Comparison of ENCODE assay signal across 15 cellular contexts in genomic region chr7:303425-303824, GRCh38. TPM values are rescaled to one million over a fixed set of nuclear protein-coding genes. Genes with fewer than 3 reads are reported as not detected.
DNase-seq lines count a peak whose midpoint lies in the region; ATAC-seq and TF ChIP-seq lines count a peak whose summit lies in the region.
"Had no signal": no experiment of that assay in that cellular context is flagged by ENCODE, and none has a peak within 500 bp of the region (broad histone marks: within the 10 kb centered on the region; RNA-seq: fewer than 3 reads in every experiment).

No MANE protein-coding gene starts in this region.

- H3K27me3 ChIP-seq in neural progenitor cell (no peaks in the 10 kb centered on the region), spleen (replicated peaks in 1 of 7) (peaks cover 0 to 17% (median 0%) of the 10 kb centered on the region in 7 donors)
- H3K27me3 ChIP-seq: BLaER1 treated with 17β-estradiol and CSF1 and Interleukin-3, amounts not matched to agents 10 nM and 100 nM had no signal

- no peaks in the 10 kb centered on the region; the same call in 1 of the 2 replicates for H3K27me3 Mint-ChIP-seq in WTC11 (ENCODE audit: low read depth)
- peaks cover 10% of the 10 kb centered on the region for H3K27me3 Mint-ChIP-seq in neural progenitor cell (ENCODE audit: insufficient read depth, low read depth)
- H3K27me3 Mint-ChIP-seq in activated naive CD4-positive, alpha-beta T cell treated with anti-CD3 and anti-CD28 coated beads for 36 hours (ENCODE audit: low read depth), result no peaks in the 10 kb centered on the region

- no peak overlapping the region for H3K9ac ChIP-seq in neural progenitor cell
- H3K9ac ChIP-seq: BLaER1 treated with 17β-estradiol and CSF1 and Interleukin-3, amounts not matched to agents 10 nM and 100 nM had no signal

- H3K27ac Mint-ChIP-seq in WTC11 (no peak overlapping the region), neural progenitor cell (peak overlapping the region; percentile 17)
- H3K27ac Mint-ChIP-seq in activated naive CD4-positive, alpha-beta T cell treated with anti-CD3 and anti-CD28 coated beads for 36 hours, result no peak overlapping the region
- H3K27ac Mint-ChIP-seq: CD4-positive, CD25-positive, alpha-beta regulatory T cell had no signal

- H3K27ac ChIP-seq in neural progenitor cell, result no peak overlapping the region
- H3K27ac ChIP-seq in spleen, result no peak overlapping the region
- H3K27ac ChIP-seq: BLaER1 treated with 17β-estradiol and CSF1 and Interleukin-3, amounts not matched to agents 10 nM and 100 nM had no signal

- ATAC-seq in WTC11, result no peak
- ATAC-seq in GM21360 (IDR thresholded peaks at IDR 0.05; ENCODE audit: unreplicated experiment), result no peak
- ATAC-seq: HCT116 had no signal

- H3K4me2 ChIP-seq in neural progenitor cell, result no peak overlapping the region
- H3K4me2 ChIP-seq: BLaER1 treated with 17β-estradiol and CSF1 and Interleukin-3, amounts not matched to agents 10 nM and 100 nM had no signal

- no peak for TF ChIP-seq CTCF in WTC11 (IDR thresholded peaks at IDR 0.05)
- TF ChIP-seq CTCF in neural progenitor cell (IDR thresholded peaks at IDR 0.05), result no peak
- no peak for TF ChIP-seq CTCF in spleen (IDR thresholded peaks at IDR 0.05 in 8 of 11, conservative IDR thresholded peaks at IDR 0.05 in 3 of 11)

- H3K9me3 ChIP-seq in neural progenitor cell (ENCODE audit: low read depth) (no peaks in the 10 kb centered on the region), spleen (peaks cover 0 to 16% (median 7%) of the 10 kb centered on the region in 8 donors)

- TF ChIP-seq POLR2A in spleen (IDR thresholded peaks at IDR 0.05), result no peak

- H3K79me2 ChIP-seq in neural progenitor cell (ENCODE audit: low read depth), result no peaks in the 10 kb centered on the region

- WGBS in spleen, 5 donors, result 85 to 92% (median 88%) methylated on average over 9 to 11 of the region's 11 CpGs

- H3F3A ChIP-seq in neural progenitor cell (ENCODE audit: low read depth), result no peaks in the 10 kb centered on the region

- intact Hi-C loops in spleen (cut with DNase I; ENCODE audit: low total_unique reads), result no loop called here
- intact Hi-C loops in activated naive CD4-positive, alpha-beta T cell treated with anti-CD3 and anti-CD28 coated beads for 36 hours (cut with micrococcal nuclease), result no loop called here

- H3K4me1 ChIP-seq in neural progenitor cell, result no peaks in the 10 kb centered on the region
- no peaks in the 10 kb centered on the region for H3K4me1 ChIP-seq in spleen

- H3K9me3 Mint-ChIP-seq in WTC11 (peaks cover 23% of the 10 kb centered on the region), neural progenitor cell (peaks cover 7% of the 10 kb centered on the region)
- peaks cover 7% of the 10 kb centered on the region for H3K9me3 Mint-ChIP-seq in activated naive CD4-positive, alpha-beta T cell treated with anti-CD3 and anti-CD28 coated beads for 36 hours

- H3K4me1 Mint-ChIP-seq in WTC11, result no peaks in the 10 kb centered on the region
- peaks cover 16% of the 10 kb centered on the region for H3K4me1 Mint-ChIP-seq in neural progenitor cell
- no peaks in the 10 kb centered on the region for H3K4me1 Mint-ChIP-seq in activated naive CD4-positive, alpha-beta T cell treated with anti-CD3 and anti-CD28 coated beads for 36 hours (ENCODE audit: low read depth)

- CTCF ChIA-PET in WTC11 (lab: Charles Lee), result interaction anchor here (1.8 kb wide), 1 partner anchor 18 kb away, joined by 6 read pairs; no protein-coding TSS in a partner anchor
- CTCF ChIA-PET in activated naive CD4-positive, alpha-beta T cell treated with anti-CD3 and anti-CD28 coated beads for 36 hours (lab: Charles Lee), result no interaction called here

- H3K4me3 ChIP-seq in neural progenitor cell, result no peak overlapping the region
- H3K4me3 ChIP-seq in spleen, result no peak overlapping the region
- H3K4me3 ChIP-seq: BLaER1 treated with 17β-estradiol and CSF1 and Interleukin-3, amounts not matched to agents 10 nM and 100 nM had no signal

- no peak overlapping the region for H2AFZ ChIP-seq in neural progenitor cell (replicated peaks)

- H4K20me1 ChIP-seq in neural progenitor cell (ENCODE audit: low read depth), result no peaks in the 10 kb centered on the region
- H4K20me1 ChIP-seq: BLaER1 treated with 17β-estradiol and CSF1 and Interleukin-3, amounts not matched to agents 10 nM and 100 nM had no signal

- H3K36me3 Mint-ChIP-seq in WTC11 (peaks cover 3% of the 10 kb centered on the region; the same call in 1 of the 2 replicates), neural progenitor cell (no peaks in the 10 kb centered on the region)
- H3K36me3 Mint-ChIP-seq in activated naive CD4-positive, alpha-beta T cell treated with anti-CD3 and anti-CD28 coated beads for 36 hours (ENCODE audit: low read depth), result no peaks in the 10 kb centered on the region
- H3K36me3 Mint-ChIP-seq: CD4-positive, CD25-positive, alpha-beta regulatory T cell had no signal

- POLR2A ChIA-PET in WTC11 (lab: Charles Lee), result interaction anchor here (0.6 kb wide), 1 partner anchor 13 kb away, joined by 6 read pairs; no protein-coding TSS in a partner anchor

- peak; percentile 27 for DNase-seq in activated effector memory CD4-positive, alpha-beta T cell treated with anti-CD3 and anti-CD28 coated beads, Interleukin-2, amount 50 U/mL, for 16 hours
- no peak for DNase-seq in activated effector memory CD4-positive, alpha-beta T cell treated with Interleukin-2 at 50 U/mL for 16 hours
- DNase-seq in WTC11 (ENCODE audit: low spot score), result peak; percentile 10
- DNase-seq in neural progenitor cell (ENCODE audit: low spot score), result no peak
- peak; percentile 30 for DNase-seq in spleen
- no peak for DNase-seq in activated naive CD4-positive, alpha-beta T cell treated with anti-CD3 and anti-CD28 coated beads for 36 hours
- DNase-seq in inferior parietal cortex (ENCODE audit: extremely low spot score), result no peak
- DNase-seq: 8988T; CD4-positive, CD25-positive, alpha-beta regulatory T cell; DMS 273 treated with DMSO at 0.1 percent for 48 hours had no signal

- no peak overlapping the region for H3K4me3 Mint-ChIP-seq in WTC11
- no peak overlapping the region for H3K4me3 Mint-ChIP-seq in neural progenitor cell
- H3K4me3 Mint-ChIP-seq in activated naive CD4-positive, alpha-beta T cell treated with anti-CD3 and anti-CD28 coated beads for 36 hours, result no peak overlapping the region
- H3K4me3 Mint-ChIP-seq: CD4-positive, CD25-positive, alpha-beta regulatory T cell had no signal

- H3K36me3 ChIP-seq in neural progenitor cell (no peaks in the 10 kb centered on the region), spleen (no peaks in the 10 kb centered on the region)
- H3K36me3 ChIP-seq: BLaER1 treated with 17β-estradiol and CSF1 and Interleukin-3, amounts not matched to agents 10 nM and 100 nM had no signal

TF ChIP-seq in WTC11, 78 proteins besides CTCF, POLR2A, EP300 and RAD21:
- no peak for TF ChIP-seq ZNF416 (CRISPR knock-in tag; IDR thresholded peaks at IDR 0.05)
- no peak for TF ChIP-seq SMAD3 (CRISPR knock-in tag; IDR thresholded peaks at IDR 0.05; ENCODE audit: borderline replicate concordance)
- no peak for TF ChIP-seq HMGA2 (CRISPR knock-in tag; IDR thresholded peaks at IDR 0.05)
- TF ChIP-seq ZSCAN18 (CRISPR knock-in tag; IDR thresholded peaks at IDR 0.05), result no peak

RNA-seq across cellular contexts. Expression of gene FOXL3, which starts 13.5 kb away (rescaled TPM):
- total RNA-seq in WTC11 (2021), result not detected in 3 replicates
- not detected in 2 replicates for total RNA-seq in neural progenitor cell (ENCODE audit: low replicate concordance)
- total RNA-seq in spleen, result not detected
- polyA plus RNA-seq in spleen, result not detected
- total RNA-seq in activated naive CD4-positive, alpha-beta T cell treated with anti-CD3 and anti-CD28 coated beads for 36 hours, result not detected
- total RNA-seq: CD4-positive, CD25-positive, alpha-beta regulatory T cell; Daoy; H4 had no signal
- polyA plus RNA-seq: CD4-positive, CD25-positive, alpha-beta regulatory T cell had no signal

Comparison
In these comparisons a context has a peak if more than half of its experiments do, and no peak if none do; other contexts are left out.
1. DNase-seq: peak in activated effector memory CD4-positive, alpha-beta T cell treated with anti-CD3 and anti-CD28 coated beads, Interleukin-2, amount 50 U/mL, for 16 hours (single experiment), WTC11 (single experiment) and spleen (single experiment); none in activated effector memory CD4-positive, alpha-beta T cell treated with Interleukin-2 at 50 U/mL for 16 hours (single experiment), neural progenitor cell (single experiment), activated naive CD4-positive, alpha-beta T cell treated with anti-CD3 and anti-CD28 coated beads for 36 hours (single experiment) and inferior parietal cortex (single experiment).